ENCODE assay signal across 26 cellular contexts in the genomic region with DNA sequence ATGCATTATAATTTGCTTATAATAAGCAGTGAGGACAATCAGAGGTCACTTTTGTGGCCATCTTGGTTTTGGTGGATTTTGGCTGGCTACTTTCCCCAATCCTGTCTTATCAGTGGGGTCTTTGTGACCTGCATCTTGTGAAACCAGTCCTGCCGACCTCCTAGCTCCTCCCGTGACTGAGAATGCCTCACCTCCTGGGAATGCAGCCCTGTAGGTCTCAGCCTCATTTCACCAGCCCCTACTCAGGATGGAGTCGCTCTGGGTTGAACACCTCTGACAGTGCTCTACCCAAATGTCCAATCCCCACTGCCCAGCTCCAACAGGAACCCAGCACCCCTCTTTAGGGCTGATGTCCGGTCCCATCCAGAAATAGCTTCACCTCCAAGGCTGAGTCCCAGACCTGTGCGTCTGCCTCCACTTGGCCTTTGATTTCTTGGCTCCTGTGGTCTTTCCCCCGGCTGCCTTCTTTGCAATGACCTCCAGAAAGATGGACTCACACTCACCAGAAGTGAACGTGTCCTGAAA. TPM values are rescaled to one million over a fixed set of nuclear protein-coding genes. Genes with fewer than 3 reads are reported as not detected.
"Had no signal": no experiment of that assay in that cellular context is flagged by ENCODE, and none has a peak within 500 bp of the region (broad histone marks: within the 10 kb centered on the region; RNA-seq: fewer than 3 reads in every experiment).

No MANE protein-coding gene starts in this region.

- H3K27me3 ChIP-seq: brain microvascular endothelial cell, cardiac muscle cell, Peyer's patch, SJCRH30 had no signal

- H3K4me3 ChIP-seq: cardiac muscle cell, Peyer's patch, SJCRH30 had no signal

- H3K27ac ChIP-seq: brain microvascular endothelial cell, cardiac muscle cell, Peyer's patch, RWPE1, SJCRH30, VCaP had no signal

- H3K36me3 ChIP-seq: brain microvascular endothelial cell, cardiac muscle cell, Peyer's patch, SJCRH30 had no signal

- H3K4me1 ChIP-seq: Peyer's patch had no signal

- DNase-seq: activated CD4-positive, alpha-beta memory T cell treated with anti-CD3 and anti-CD28 coated beads for 36 hours; activated CD4-positive, alpha-beta T cell treated with anti-CD3 and anti-CD28 coated beads, Interleukin-2, amount 10 ng/mL, durations not matched to agents 7 days and 5 days; activated CD4-positive, CD25-positive, alpha-beta regulatory T cell; activated CD8-positive, alpha-beta memory T cell treated with anti-CD3 and anti-CD28 coated beads for 24 hours; activated naive CD4-positive, alpha-beta T cell treated with Interleukin-2 at 50 U/mL for 16 hours; activated T-cell treated with anti-CD3 and anti-CD28 coated beads, Interleukin-2, amount 50 U/mL, for 4 hours; brain microvascular endothelial cell; cerebellar nuclear complex; NCI-H1092; NCI-H1417; NCI-H2029; NCI-H2107; NCI-H2171 treated with DMSO at 0.1 percent for 48 hours; NCI-H226; NCI-H526 treated with DMSO at 0.1 percent for 48 hours; NCI-H82; NK-92 treated with Interleukin-12 subunit alpha and Interleukin-12 subunit beta, amount 100 ng/mL, for 24 hours; OCI-M1; Peyer's patch; Right ventricle myocardium superior; SJCRH30; SK-N-SH; T-helper 1 cell had no signal

- ATAC-seq: activated T-cell treated with anti-CD3 and anti-CD28 coated beads, Interleukin-2, amount 50 U/mL, for 4 hours had no signal

- H3K9me3 ChIP-seq: Peyer's patch, SJCRH30, SK-N-SH had no signal

RNA-seq across cellular contexts. Expression of a gene that starts 31.3 kb away (rescaled TPM):
- total RNA-seq: activated CD4-positive, alpha-beta memory T cell treated with anti-CD3 and anti-CD28 coated beads for 36 hours had no signal
